Comparison of ENCODE assay signal across 11 cellular contexts in the genomic region with DNA sequence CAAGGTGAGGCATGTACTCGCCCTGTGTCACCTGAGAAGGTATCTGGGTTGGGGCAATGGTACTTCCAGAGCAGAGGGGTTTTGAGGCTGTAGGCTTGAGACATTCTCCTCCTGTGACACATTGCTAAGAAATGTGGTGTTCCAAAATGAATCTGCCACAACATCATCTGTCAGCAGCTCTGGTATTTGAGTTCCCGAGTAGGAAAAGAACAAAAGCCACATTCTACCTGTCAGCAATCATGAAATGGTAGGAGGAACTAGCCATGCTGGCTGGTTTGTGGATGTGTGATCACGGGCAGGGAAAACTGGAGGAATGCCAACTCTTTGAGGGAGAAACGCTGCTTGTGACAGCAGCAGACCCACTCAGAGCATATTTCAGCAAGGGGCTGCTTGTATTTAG.
DNase-seq lines count a peak whose midpoint lies in the region; ATAC-seq and TF ChIP-seq lines count a peak whose summit lies in the region.
"Had no signal": no experiment of that assay in that cellular context is flagged by ENCODE, and none has a peak within 500 bp of the region (broad histone marks: within the 10 kb centered on the region; RNA-seq: fewer than 3 reads in every experiment).

No MANE protein-coding gene starts in this region.

- H3K27me3 ChIP-seq in mammary epithelial cell (ENCODE audit: insufficient read depth, low read length) (no peaks in the 10 kb centered on the region), right atrium auricular region (no peaks in the 10 kb centered on the region)
- H3K27me3 ChIP-seq: neutrophil had no signal

- H3K4me2 ChIP-seq in mammary epithelial cell (ENCODE audit: insufficient read depth, low read depth, low read length), result peak overlapping the region; percentile 18

- in situ Hi-C loops in mammary epithelial cell (cut with MboI; ENCODE audit: low sequenced_read_pairs in 2 of 2), result loop anchor here (25.0 kb wide), 2 partner anchors 314 to 714 kb away; no protein-coding TSS in a partner anchor

- H3K4me1 ChIP-seq in mammary epithelial cell (ENCODE audit: insufficient read depth, low read length), result peaks cover 26% of the 10 kb centered on the region
- peaks cover 0 to 32% of the 10 kb centered on the region in 2 donors for H3K4me1 ChIP-seq in right atrium auricular region

- TF ChIP-seq POLR2A in GM18505 (IDR thresholded peaks at IDR 0.05; ENCODE audit: borderline replicate concordance, extremely low read depth, insufficient read depth, insufficient read length), result no peak

- H2AFZ ChIP-seq in mammary epithelial cell (ENCODE audit: low read depth, low read length), result peak overlapping the region; percentile 73

- no peaks in the 10 kb centered on the region for H4K20me1 ChIP-seq in mammary epithelial cell (ENCODE audit: insufficient read depth, low read length)

- intact Hi-C loops in mammary epithelial cell (cut with micrococcal nuclease), result loop anchor here (1.0 to 5.0 kb wide), 7 partner anchors 180 to 725 kb away; a partner anchor contains a TSS

- peak overlapping the region; percentile 69 for H3K27ac ChIP-seq in mammary epithelial cell (ENCODE audit: insufficient read depth, low read depth, low read length)
- no peak overlapping the region for H3K27ac ChIP-seq in right atrium auricular region
- H3K27ac ChIP-seq: neutrophil had no signal

- WGBS in mammary epithelial cell (ENCODE audit: low coverage, missing lambda C conversion rate), result 0% methylated on average over 4 of the region's 4 CpGs

- no peak overlapping the region for H3K4me3 ChIP-seq in mammary epithelial cell (replicated peaks in 1 of 3; ENCODE audit: insufficient read depth in 1 of 3, low read depth in 2 of 3, low read length in 3 of 3)
- no peak overlapping the region for H3K4me3 ChIP-seq in right atrium auricular region

- dilution Hi-C loops in mammary epithelial cell (cut with HindIII; ENCODE audit: low sequenced_read_pairs), result no loop called here

- BruUV-seq in mammary epithelial cell (replicated peaks; lab: Mats Ljungman, UMichigan), result no TSS peak

- CTCF ChIA-PET in mammary epithelial cell (lab: Charles Lee; ENCODE audit: low non-redundant PET), result interaction anchor here (0.6 kb wide), 2 partner anchors 201 to 726 kb away, joined by 3 to 4 read pairs; no protein-coding TSS in a partner anchor

- H3K36me3 ChIP-seq in mammary epithelial cell (ENCODE audit: insufficient read depth, low read length), result no peaks in the 10 kb centered on the region
- no peaks in the 10 kb centered on the region for H3K36me3 ChIP-seq in right atrium auricular region
- H3K36me3 ChIP-seq: neutrophil had no signal

- DNase-seq in EL, result peak; percentile 82
- DNase-seq in NCI-H2029 (lab: John Stamatoyannopoulos, UW), result peak; percentile 59
- peak; percentile 98 for DNase-seq in mammary epithelial cell
- peak; percentile 56 for DNase-seq in myocyte (ENCODE audit: low read depth)
- no peak for DNase-seq in left lobe of liver (ENCODE audit: low spot score)
- no peak for DNase-seq in right atrium auricular region (ENCODE audit: low spot score)
- DNase-seq: activated CD4-positive, alpha-beta T cell treated with anti-CD3 and anti-CD28 coated beads, Interleukin-2, amount 50 U/mL, for 4 hours; KBM-7 had no signal

- H3K9ac ChIP-seq in mammary epithelial cell (ENCODE audit: insufficient read depth, low read length), result peak overlapping the region; percentile 9

- no peak for ATAC-seq in left lobe of liver
- no peak for ATAC-seq in GM18505 (IDR thresholded peaks at IDR 0.05; ENCODE audit: unreplicated experiment)
- ATAC-seq in GM21717 (IDR thresholded peaks at IDR 0.05; ENCODE audit: unreplicated experiment), result no peak

- H3K9me3 ChIP-seq in mammary epithelial cell (replicated peaks; ENCODE audit: insufficient read depth, low read length) (no peaks in the 10 kb centered on the region), right atrium auricular region (no peaks in the 10 kb centered on the region)
- H3K9me3 ChIP-seq: neutrophil had no signal

- H3K79me2 ChIP-seq in mammary epithelial cell (ENCODE audit: insufficient read depth, low read length), result no peaks in the 10 kb centered on the region

- TF ChIP-seq CTCF in mammary epithelial cell (conservative IDR thresholded peaks at IDR 0.05 in 1 of 2, IDR thresholded peaks at IDR 0.05 in 1 of 2; ENCODE audit: extremely low read depth in 1 of 2, insufficient read depth in 1 of 2, low read depth in 1 of 2, low read length in 2 of 2) (no peak), right atrium auricular region (IDR thresholded peaks at IDR 0.05) (no peak)

Comparison
In these comparisons a context has a peak if more than half of its experiments do, and no peak if none do; other contexts are left out.
1. DNase-seq: peak in EL (single experiment), NCI-H2029 (single experiment), mammary epithelial cell (single experiment) and myocyte (single experiment); none in left lobe of liver (single experiment) and right atrium auricular region (single experiment).